23 cellular contexts compared by ENCODE assay signal in genomic region chr10:5469353-5470061, GRCh38. TPM values are rescaled to one million over a fixed set of nuclear protein-coding genes. Genes with fewer than 3 reads are reported as not detected.
A peak's percentile ranks its signal among the peaks of the same experiment; 100 is the strongest.
DNase-seq lines count a peak whose midpoint lies in the region; ATAC-seq and TF ChIP-seq lines count a peak whose summit lies in the region.
"Had no signal": no experiment of that assay in that cellular context is flagged by ENCODE, and none has a peak within 500 bp of the region (broad histone marks: within the 10 kb centered on the region; RNA-seq: fewer than 3 reads in every experiment).

No MANE protein-coding gene starts in this region.

- CTCF ChIA-PET in RWPE1 (lab: Yijun Ruan, JAX), result no interaction called here

- H3K36me3 Mint-ChIP-seq in progenitor cell of endocrine pancreas (ENCODE audit: insufficient read depth), result no peaks in the 10 kb centered on the region
- H3K36me3 Mint-ChIP-seq: CD4-positive, alpha-beta memory T cell had no signal

- H3K4me1 Mint-ChIP-seq in progenitor cell of endocrine pancreas (ENCODE audit: low read depth), result peaks cover 26% of the 10 kb centered on the region

- no peaks in the 10 kb centered on the region for H3K9me3 ChIP-seq in mucosa of stomach (ENCODE audit: control insufficient read depth, low read length)
- H3K9me3 ChIP-seq: A549 had no signal

- H3K27me3 Mint-ChIP-seq in progenitor cell of endocrine pancreas, result peaks cover 19% of the 10 kb centered on the region

- no peak overlapping the region for H3K4me3 Mint-ChIP-seq in progenitor cell of endocrine pancreas (ENCODE audit: low read depth)
- H3K4me3 Mint-ChIP-seq: CD4-positive, alpha-beta memory T cell; HFFc6 had no signal

- H3K4me3 ChIP-seq in H7 (ENCODE audit: insufficient read depth, low read depth, low read length), result no peak overlapping the region
- no peak overlapping the region for H3K4me3 ChIP-seq in mucosa of stomach (ENCODE audit: low read length)
- H3K4me3 ChIP-seq: A549, GM12878, SJSA1 had no signal

- TF ChIP-seq CTCF in RWPE1 (conservative IDR thresholded peaks at IDR 0.05; ENCODE audit: low read depth) (no peak), progenitor cell of endocrine pancreas (IDR thresholded peaks at IDR 0.05; ENCODE audit: unreplicated experiment) (no peak)

- POLR2A ChIA-PET in RWPE1 (lab: Yijun Ruan, JAX; ENCODE audit: low non-redundant PET), result no interaction called here

- peak overlapping the region; percentile 5 for H3K9ac ChIP-seq in mucosa of stomach (ENCODE audit: low read length)

- H3K27me3 ChIP-seq in H7 (ENCODE audit: control insufficient read depth, insufficient read depth, low read length) (no peaks in the 10 kb centered on the region), mucosa of stomach (ENCODE audit: control insufficient read depth, insufficient read depth, low read length) (no peaks in the 10 kb centered on the region)
- H3K27me3 ChIP-seq: SJSA1 had no signal

- H3K36me3 ChIP-seq in H7 (replicated peaks; ENCODE audit: control insufficient read depth, insufficient read depth, low read length), result no peaks in the 10 kb centered on the region
- H3K36me3 ChIP-seq in mucosa of stomach (ENCODE audit: control insufficient read depth, insufficient read depth, low read length), result no peaks in the 10 kb centered on the region
- H3K36me3 ChIP-seq: SJSA1 had no signal

- ATAC-seq in GM21515 (IDR thresholded peaks at IDR 0.05; ENCODE audit: unreplicated experiment), result no peak
- ATAC-seq: A549, GM12878, PC-3 had no signal

- DNase-seq in H7 (peak; percentile 49), RWPE1 (ENCODE audit: low spot score) (no peak), progenitor cell of endocrine pancreas (ENCODE audit: low spot score, unreplicated experiment) (no peak), globus pallidus (ENCODE audit: low spot score) (no peak), NCI-H1092 treated with DMSO at 0.1 percent for 48 hours (lab: John Stamatoyannopoulos, UW) (no peak)
- no peak for DNase-seq in NK-92 treated with Interleukin-12 subunit alpha and Interleukin-12 subunit beta, amount 100 ng/mL, for 24 hours (lab: John Stamatoyannopoulos, UW)
- DNase-seq: CD4-positive, alpha-beta memory T cell; GF-D8; GOT3; HFFc6; KBM-7; NCI-H1417; NCI-H187 treated with DMSO at 0.1 percent for 48 hours; NCI-H226; NCI-H524; NCI-H82; PC-3 had no signal

- peak overlapping the region; percentile 95 for H3K27ac ChIP-seq in RWPE1
- H3K27ac ChIP-seq: SJSA1 had no signal

- H3K27ac Mint-ChIP-seq in progenitor cell of endocrine pancreas, result peak overlapping the region; percentile 74
- H3K27ac Mint-ChIP-seq: CD4-positive, alpha-beta memory T cell; HFFc6 had no signal

- no peaks in the 10 kb centered on the region for H3K9me3 Mint-ChIP-seq in progenitor cell of endocrine pancreas (ENCODE audit: low read depth)

- H3K4me1 ChIP-seq in mucosa of stomach (ENCODE audit: control insufficient read depth, insufficient read depth, low read length), result peaks cover 39% of the 10 kb centered on the region
- H3K4me1 ChIP-seq: SJSA1 had no signal

RNA-seq across cellular contexts. Expression of gene CALML5, which starts 29.9 kb away (rescaled TPM):
- total RNA-seq in H7 (2014; rRNA removed; shearing (Covaris generic)), result not detected in 2 replicates
- total RNA-seq in progenitor cell of endocrine pancreas, result not detected in 2 replicates
- total RNA-seq: CD4-positive, alpha-beta memory T cell; GM12878; HepG2; HFFc6; PC-3; SJSA1 had no signal

RNA-seq across cellular contexts. Expression of gene CALML3, which starts 55.3 kb away (rescaled TPM):
- not detected in 2 replicates for total RNA-seq in H7 (2014; rRNA removed; shearing (Covaris generic))
- total RNA-seq in progenitor cell of endocrine pancreas, result not detected in 2 replicates
- total RNA-seq: CD4-positive, alpha-beta memory T cell; GM12878; HepG2; HFFc6; PC-3; SJSA1 had no signal

RNA-seq across cellular contexts. Expression of gene NET1, which starts 57.1 kb away (rescaled TPM):
- total RNA-seq in H7 (2014; rRNA removed; shearing (Covaris generic)), result 44.0 and 62.9 TPM in 2 replicates
- 97.5 and 103 TPM in 2 replicates for total RNA-seq in progenitor cell of endocrine pancreas
